In the genomic region with DNA sequence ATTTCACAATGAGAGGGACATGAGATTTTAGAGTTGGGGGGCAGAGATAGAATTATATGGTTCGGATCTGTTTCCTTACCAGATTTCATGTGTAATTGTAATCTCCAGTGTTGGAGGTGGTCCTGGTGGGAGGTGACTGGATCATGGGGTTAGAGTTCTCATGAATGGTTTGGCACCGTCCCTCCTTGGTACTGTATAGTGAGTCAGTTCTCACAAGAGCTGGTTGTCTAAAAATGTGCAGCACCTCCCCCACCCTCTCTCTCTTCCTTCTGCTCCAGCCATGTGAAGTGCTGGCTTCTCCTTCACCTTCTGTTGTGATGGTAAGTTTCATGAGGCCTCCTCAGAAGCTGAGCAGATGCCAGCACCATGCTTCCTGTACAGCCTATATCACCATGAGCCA, we compare ENCODE assay signal across 19 cellular contexts.
"Had no signal": no experiment of that assay in that cellular context is flagged by ENCODE, and none has a peak within 500 bp of the region (broad histone marks: within the 10 kb centered on the region; RNA-seq: fewer than 3 reads in every experiment).

No MANE protein-coding gene starts in this region.

- H3K4me3 Mint-ChIP-seq: activated naive CD4-positive, alpha-beta T cell treated with anti-CD3 and anti-CD28 coated beads for 36 hours; activated naive CD8-positive, alpha-beta T cell treated with anti-CD3 and anti-CD28 coated beads, Interleukin-2, amount 50 U/mL, for 24 hours; activated T-helper 17 cell treated with anti-CD3 and anti-CD28 coated beads, Interleukin-2, amount 50 U/mL, for 72 hours; nephron progenitor cell had no signal

- H3K27me3 Mint-ChIP-seq: activated naive CD8-positive, alpha-beta T cell treated with anti-CD3 and anti-CD28 coated beads, Interleukin-2, amount 50 U/mL, for 24 hours; activated T-helper 17 cell treated with anti-CD3 and anti-CD28 coated beads, Interleukin-2, amount 50 U/mL, for 72 hours; progenitor cell of endocrine pancreas had no signal

- H3K27me3 ChIP-seq: ascending aorta, colonic mucosa, esophagus muscularis mucosa, right atrium auricular region, transverse colon had no signal

- ATAC-seq: activated naive CD8-positive, alpha-beta T cell treated with anti-CD3 and anti-CD28 coated beads, Interleukin-2, amount 50 U/mL, for 24 hours; activated T-helper 17 cell treated with anti-CD3 and anti-CD28 coated beads, Interleukin-2, amount 50 U/mL, for 72 hours had no signal

- H3K27ac ChIP-seq: ascending aorta, colonic mucosa, esophagus muscularis mucosa, right atrium auricular region, skin epidermis, transverse colon had no signal

- H3K9me3 ChIP-seq: ascending aorta, colonic mucosa, esophagus muscularis mucosa, right atrium auricular region, transverse colon had no signal

- H3K4me1 Mint-ChIP-seq: activated naive CD8-positive, alpha-beta T cell treated with anti-CD3 and anti-CD28 coated beads, Interleukin-2, amount 50 U/mL, for 24 hours; activated T-helper 17 cell treated with anti-CD3 and anti-CD28 coated beads, Interleukin-2, amount 50 U/mL, for 72 hours had no signal

- H3K27ac Mint-ChIP-seq: activated naive CD4-positive, alpha-beta T cell treated with anti-CD3 and anti-CD28 coated beads for 36 hours; activated naive CD8-positive, alpha-beta T cell treated with anti-CD3 and anti-CD28 coated beads, Interleukin-2, amount 50 U/mL, for 24 hours; activated T-helper 17 cell treated with anti-CD3 and anti-CD28 coated beads, Interleukin-2, amount 50 U/mL, for 72 hours; nephron progenitor cell; progenitor cell of endocrine pancreas had no signal

- H3K4me1 ChIP-seq: colonic mucosa, transverse colon had no signal

- DNase-seq: activated CD4-positive, alpha-beta T cell treated with anti-CD3 and anti-CD28 coated beads, Interleukin-2, amount 50 U/mL, for 48 hours; activated CD4-positive, CD25-positive, alpha-beta regulatory T cell treated with anti-CD3 and anti-CD28 coated beads, Interleukin-2, amount 50 U/mL, for 72 hours; activated naive CD4-positive, alpha-beta T cell treated with anti-CD3 and anti-CD28 coated beads for 36 hours; activated naive CD8-positive, alpha-beta T cell treated with anti-CD3 and anti-CD28 coated beads, Interleukin-2, amount 50 U/mL, for 24 hours; colonic mucosa; head of caudate nucleus; nephron progenitor cell; occipital lobe; stimulated activated CD4-positive, alpha-beta T cell treated with anti-CD3 and anti-CD28 coated beads, Interleukin-15, amount 100 ng/mL, for 24 hours; stimulated activated CD4-positive, alpha-beta T cell treated with anti-CD3 and anti-CD28 coated beads, Interleukin-4, amount 100 ng/mL, for 1 hour; stimulated activated naive CD4-positive, alpha-beta T cell; transverse colon had no signal

- FAIRE-seq: frontal cortex had no signal

- H3K36me3 ChIP-seq: ascending aorta, colonic mucosa, esophagus muscularis mucosa, right atrium auricular region, transverse colon had no signal

- H3K9me3 Mint-ChIP-seq: activated naive CD4-positive, alpha-beta T cell treated with anti-CD3 and anti-CD28 coated beads for 36 hours; activated naive CD8-positive, alpha-beta T cell treated with anti-CD3 and anti-CD28 coated beads, Interleukin-2, amount 50 U/mL, for 24 hours; activated T-helper 17 cell treated with anti-CD3 and anti-CD28 coated beads, Interleukin-2, amount 50 U/mL, for 72 hours had no signal

- H3K4me3 ChIP-seq: ascending aorta, colonic mucosa, esophagus muscularis mucosa, right atrium auricular region, skin epidermis, transverse colon had no signal
